ENCODE assay signal across 8 cellular contexts in the genomic region with DNA sequence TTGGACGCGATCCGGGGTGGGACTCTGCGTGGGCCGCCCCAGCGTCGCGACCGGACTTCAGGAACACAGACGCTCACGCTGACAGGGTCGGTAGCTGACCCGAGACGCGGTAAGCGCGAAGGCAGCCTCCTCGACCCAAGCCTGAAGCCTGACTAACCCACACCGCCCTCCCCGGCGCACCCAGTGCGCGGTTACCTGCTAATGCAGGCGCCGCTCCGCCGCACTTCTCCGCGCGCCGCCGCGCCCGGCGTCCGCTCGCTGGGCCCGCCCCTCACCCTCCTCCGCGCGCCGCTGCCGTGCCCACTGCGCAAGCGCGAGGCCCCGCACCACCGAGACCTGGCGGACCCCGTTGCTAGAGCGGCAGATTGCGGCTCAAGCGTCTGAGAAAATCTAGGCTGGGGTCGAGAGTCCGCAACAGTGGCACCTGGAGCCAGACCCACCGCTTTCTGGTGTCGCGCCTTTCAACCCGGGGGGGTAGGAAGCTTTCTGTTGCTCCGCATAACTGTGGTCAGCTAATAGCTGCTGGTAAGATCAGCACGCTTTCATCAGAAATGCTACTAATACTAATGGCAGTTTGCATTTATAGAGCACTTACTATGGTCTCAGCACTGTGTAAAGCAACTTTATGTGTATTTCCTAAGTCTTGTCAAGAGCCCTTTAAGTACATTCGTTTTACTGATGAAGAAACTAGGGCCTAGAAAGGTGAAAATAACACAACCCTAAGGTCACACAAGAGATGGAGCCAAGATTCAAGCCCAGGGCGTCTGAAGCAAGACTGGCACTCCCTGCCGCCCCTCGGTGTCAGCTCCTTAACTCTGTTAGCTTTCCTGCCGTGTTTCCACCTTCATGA. TPM values are rescaled to one million over a fixed set of nuclear protein-coding genes. Genes with fewer than 3 reads are reported as not detected.
DNase-seq lines count a peak whose midpoint lies in the region; ATAC-seq and TF ChIP-seq lines count a peak whose summit lies in the region.

A gene with protein sequence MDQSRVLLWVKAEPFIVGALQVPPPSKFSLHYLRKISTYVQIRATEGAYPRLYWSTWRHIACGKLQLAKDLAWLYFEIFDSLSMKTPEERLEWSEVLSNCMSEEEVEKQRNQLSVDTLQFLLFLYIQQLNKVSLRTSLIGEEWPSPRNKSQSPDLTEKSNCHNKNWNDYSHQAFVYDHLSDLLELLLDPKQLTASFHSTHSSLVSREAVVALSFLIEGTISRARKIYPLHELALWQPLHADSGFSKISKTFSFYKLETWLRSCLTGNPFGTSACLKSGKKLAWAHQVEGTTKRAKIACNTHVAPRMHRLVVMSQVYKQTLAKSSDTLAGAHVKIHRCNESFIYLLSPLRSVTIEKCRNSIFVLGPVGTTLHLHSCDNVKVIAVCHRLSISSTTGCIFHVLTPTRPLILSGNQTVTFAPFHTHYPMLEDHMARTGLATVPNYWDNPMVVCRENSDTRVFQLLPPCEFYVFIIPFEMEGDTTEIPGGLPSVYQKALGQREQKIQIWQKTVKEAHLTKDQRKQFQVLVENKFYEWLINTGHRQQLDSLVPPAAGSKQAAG (minus strand): TSS at position 268 of the 850 bp plus-strand sequence. CDS start 3,010 bp downstream, outside the sequence.

- H3K9me2 ChIP-seq in SU-DHL-6 (replicated peaks; ENCODE audit: insufficient read depth, low read length) = no peaks in the 10 kb centered on the region

- peak within 1 kb of the TSS; percentile 73 for H3K27ac ChIP-seq in SU-DHL-6 (ENCODE audit: low read depth, low read length)
- H3K27ac ChIP-seq in thoracic aorta = peak within 1 kb of the TSS; percentile 81 to 85

- TF ChIP-seq CTCF in SU-DHL-6 (IDR thresholded peaks at IDR 0.05; ENCODE audit: insufficient read depth, low read length, poor library complexity, severe bottlenecking) (no peak), osteocyte (IDR thresholded peaks at IDR 0.05) (no peak), thoracic aorta (IDR thresholded peaks at IDR 0.05) (no peak)

- H3K9me3 ChIP-seq in SU-DHL-6 (ENCODE audit: insufficient read depth, low read length) = no peaks in the 10 kb centered on the region
- H3K9me3 ChIP-seq in thoracic aorta = no peaks in the 10 kb centered on the region

- peaks cover 42% of the 10 kb centered on the region for H3K79me2 ChIP-seq in SU-DHL-6 (ENCODE audit: insufficient read depth, low read length)

- peak within 1 kb of the TSS; percentile 87 for H3K4me3 ChIP-seq in SU-DHL-6 (ENCODE audit: insufficient read depth, low read length, poor library complexity, severe bottlenecking)
- peak within 1 kb of the TSS; percentile 87 for H3K4me3 ChIP-seq in thoracic aorta

- H3K9me3 Mint-ChIP-seq in activated naive CD8-positive, alpha-beta T cell treated with anti-CD3 and anti-CD28 coated beads, Interleukin-2, amount 10 ng/mL, durations not matched to agents 7 days and 5 days = no peaks in the 10 kb centered on the region
- no peaks in the 10 kb centered on the region for H3K9me3 Mint-ChIP-seq in osteocyte (ENCODE audit: unreplicated experiment)

- H3K36me3 Mint-ChIP-seq in activated naive CD8-positive, alpha-beta T cell treated with anti-CD3 and anti-CD28 coated beads, Interleukin-2, amount 10 ng/mL, durations not matched to agents 7 days and 5 days = peaks cover 6% of the 10 kb centered on the region
- peaks cover 5% of the 10 kb centered on the region for H3K36me3 Mint-ChIP-seq in osteocyte (ENCODE audit: unreplicated experiment)

- H3K27me3 ChIP-seq in SU-DHL-6 (ENCODE audit: low read length) (no peaks in the 10 kb centered on the region), thoracic aorta (replicated peaks; ENCODE audit: insufficient read depth) (no peaks in the 10 kb centered on the region)

- peaks cover 23 to 55% of the 10 kb centered on the region in 2 donors for H3K4me1 ChIP-seq in thoracic aorta (ENCODE audit: control insufficient read depth in 1 of 2, low read depth in 2 of 2)

- peak within 1 kb of the TSS; percentile 77 for H3K9ac ChIP-seq in SU-DHL-6 (ENCODE audit: low read length)

- DNase-seq in NCI-H1105 (lab: John Stamatoyannopoulos, UW) (peak; percentile 88), head of caudate nucleus (peak; percentile 69 to 97 (median 92)), osteocyte (ENCODE audit: extremely low spot score, unreplicated experiment) (peak; percentile 98), thoracic aorta (ENCODE audit: low spot score) (peak; percentile 47)
- DNase-seq in activated naive CD8-positive, alpha-beta T cell treated with anti-CD3 and anti-CD28 coated beads, Interleukin-2, amount 10 ng/mL, durations not matched to agents 7 days and 5 days = peak; percentile 99

- no peaks in the 10 kb centered on the region; the same call in 1 of the 2 replicates for H3K36me3 ChIP-seq in SU-DHL-6 (ENCODE audit: low read length)
- peaks cover under 1% of the 10 kb centered on the region for H3K36me3 ChIP-seq in thoracic aorta

- H4K20me1 ChIP-seq in SU-DHL-6 (ENCODE audit: low read depth, low read length) = no peaks in the 10 kb centered on the region

- H3K4me1 Mint-ChIP-seq in activated naive CD8-positive, alpha-beta T cell treated with anti-CD3 and anti-CD28 coated beads, Interleukin-2, amount 10 ng/mL, durations not matched to agents 7 days and 5 days = peaks cover 38% of the 10 kb centered on the region
- peaks cover 41% of the 10 kb centered on the region for H3K4me1 Mint-ChIP-seq in osteocyte (ENCODE audit: unreplicated experiment)

- ATAC-seq in HG02623 (IDR thresholded peaks at IDR 0.05; ENCODE audit: unreplicated experiment) (peak; percentile 37), thoracic aorta (ENCODE audit: insufficient number of reproducible peaks, low FRiP score, low read depth) (peak; percentile 32)
- ATAC-seq in activated naive CD8-positive, alpha-beta T cell treated with anti-CD3 and anti-CD28 coated beads, Interleukin-2, amount 10 ng/mL, durations not matched to agents 7 days and 5 days (ENCODE audit: low read depth) = peak; percentile 48

- H2AFZ ChIP-seq in SU-DHL-6 (ENCODE audit: low read depth, low read length, severe bottlenecking) = peak within 1 kb of the TSS; percentile 62

- peak within 1 kb of the TSS; percentile 86 for H3K4me3 Mint-ChIP-seq in activated naive CD8-positive, alpha-beta T cell treated with anti-CD3 and anti-CD28 coated beads, Interleukin-2, amount 10 ng/mL, durations not matched to agents 7 days and 5 days
- H3K4me3 Mint-ChIP-seq in osteocyte (ENCODE audit: unreplicated experiment) = peak within 1 kb of the TSS; percentile 92

- intact Hi-C loops in head of caudate nucleus (cut with DNase I) = no loop called here

- peak; percentile 86 for TF ChIP-seq POLR2A in GM10847 (IDR thresholded peaks at IDR 0.05; ENCODE audit: extremely low read depth, insufficient read length)

- POLR2A ChIA-PET in activated naive CD8-positive, alpha-beta T cell treated with anti-CD3 and anti-CD28 coated beads, Interleukin-2, amount 10 ng/mL, durations not matched to agents 7 days and 5 days (lab: Charles Lee) = interaction anchor here (0.9 to 5.4 kb wide), 7 partner anchors 48 to 801 kb away, joined by 3 to 50 read pairs (median 3); a partner anchor contains a TSS

- H3F3A ChIP-seq in SU-DHL-6 (ENCODE audit: insufficient read depth) = no peaks in the 10 kb centered on the region; the same call in 1 of the 2 replicates

- H3K4me2 ChIP-seq in SU-DHL-6 (ENCODE audit: low read depth, low read length, poor library complexity, severe bottlenecking) = peak within 1 kb of the TSS; percentile 87

- peak within 1 kb of the TSS; percentile 86 for H3K27ac Mint-ChIP-seq in activated naive CD8-positive, alpha-beta T cell treated with anti-CD3 and anti-CD28 coated beads, Interleukin-2, amount 10 ng/mL, durations not matched to agents 7 days and 5 days
- peak within 1 kb of the TSS; percentile 91 for H3K27ac Mint-ChIP-seq in osteocyte (ENCODE audit: unreplicated experiment)

- no peaks in the 10 kb centered on the region for H3K27me3 Mint-ChIP-seq in activated naive CD8-positive, alpha-beta T cell treated with anti-CD3 and anti-CD28 coated beads, Interleukin-2, amount 10 ng/mL, durations not matched to agents 7 days and 5 days
- H3K27me3 Mint-ChIP-seq in osteocyte (ENCODE audit: unreplicated experiment) = no peaks in the 10 kb centered on the region

RNA-seq across cellular contexts. Expression of the gene that starts here (rescaled TPM):
- total RNA-seq in activated naive CD8-positive, alpha-beta T cell treated with anti-CD3 and anti-CD28 coated beads, Interleukin-2, amount 10 ng/mL, durations not matched to agents 7 days and 5 days = 10 to 100 TPM; 15.2 to 17.4 TPM
- total RNA-seq in osteocyte = 15.6 and 16.4 TPM in 2 replicates
- total RNA-seq in thoracic aorta = 10 to 100 TPM; 10.2 to 25.8 TPM

Comparison
In these comparisons a context has a peak if more than half of its experiments do, and no peak if none do; other contexts are left out.
1. Peak in every context shown above with its lines: DNase-seq, ATAC-seq, H3K4me3 ChIP-seq and H3K27ac ChIP-seq.
2. DNase-seq: peak in every context shown above with its lines; median percentile 99 in activated naive CD8-positive, alpha-beta T cell treated with anti-CD3 and anti-CD28 coated beads, Interleukin-2, amount 10 ng/mL, durations not matched to agents 7 days and 5 days; 98 in osteocyte; 92 in head of caudate nucleus; 88 in NCI-H1105; 47 in thoracic aorta.